In the genomic region with DNA sequence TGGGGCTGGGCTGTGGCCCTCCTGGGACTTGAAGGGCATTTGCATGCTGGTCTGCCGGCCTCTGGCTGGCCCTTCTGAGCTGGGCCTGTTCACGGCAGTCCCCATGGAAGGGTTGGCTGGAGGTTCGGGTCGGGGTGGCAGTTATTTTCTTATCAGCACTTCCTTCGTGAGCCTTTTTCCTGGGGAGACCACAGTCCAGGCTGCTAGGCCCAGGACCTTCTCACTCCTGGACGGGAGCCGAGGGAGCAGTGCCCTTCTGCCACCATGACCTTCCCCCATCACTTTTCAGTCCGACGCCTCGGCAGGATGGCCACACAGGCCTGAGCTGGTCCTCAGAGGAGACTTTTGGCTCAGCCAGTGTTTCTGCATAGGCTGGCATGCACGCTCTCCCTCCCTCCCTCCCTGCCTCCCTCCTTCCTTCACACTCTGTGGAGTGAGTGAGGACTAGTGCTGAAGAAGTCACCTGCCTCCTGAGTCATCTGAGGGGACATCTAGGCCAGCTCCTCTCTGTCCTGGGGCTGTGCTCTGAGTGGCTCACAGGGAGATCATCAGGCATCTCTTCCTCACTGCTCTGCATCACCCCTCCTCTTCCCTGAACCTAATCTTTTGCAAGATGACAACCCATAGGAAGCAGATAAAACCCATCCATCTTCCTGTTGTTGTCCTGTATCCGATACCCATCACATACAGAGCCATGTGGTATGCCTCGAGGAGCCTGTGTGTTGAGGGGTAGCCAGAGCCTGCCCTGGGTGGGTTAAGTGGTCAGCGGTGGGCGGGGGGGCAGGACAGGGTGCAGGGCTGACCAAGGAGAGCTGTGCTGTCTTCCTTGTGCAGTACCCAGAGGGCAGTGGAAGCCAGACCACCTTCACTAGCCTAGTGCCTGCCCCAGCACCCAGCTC, we compare ENCODE assay signal across 1 cellular context.
TF ChIP-seq lines count a peak whose summit lies in the region.

No MANE protein-coding gene starts in this region.

TF ChIP-seq in SK-N-SH, 30 proteins besides CTCF, POLR2A, EP300 and RAD21 (continued from another document):
- TF ChIP-seq TAF1 (IDR thresholded peaks at IDR 0.05; ENCODE audit: borderline replicate concordance, low read depth, low read length) (no peak), MXI1 (IDR thresholded peaks at IDR 0.05; ENCODE audit: low read depth, low read length) (peak; percentile 82), FOSL2 (IDR thresholded peaks at IDR 0.05; ENCODE audit: borderline replicate concordance, low read depth) (no peak), RCOR1 (IDR thresholded peaks at IDR 0.05; ENCODE audit: low read length) (peak; percentile 93), RXRA (IDR thresholded peaks at IDR 0.05; ENCODE audit: borderline replicate concordance, low read depth) (no peak), SMC3 (IDR thresholded peaks at IDR 0.05; ENCODE audit: low read depth, low read length) (peak; percentile 29; the same call in 1 of the 2 replicates), TCF12 (IDR thresholded peaks at IDR 0.05) (peak; percentile 54), TEAD4 (IDR thresholded peaks at IDR 0.05; ENCODE audit: borderline replicate concordance, insufficient read depth) (no peak), GATA2 (CRISPR knock-in tag; IDR thresholded peaks at IDR 0.05) (peak; percentile 99), GABPA (IDR thresholded peaks at IDR 0.05; ENCODE audit: low read depth) (no peak), FOXJ3 (CRISPR knock-in tag; IDR thresholded peaks at IDR 0.05) (peak; percentile 99)
- TF ChIP-seq, protein P1, sequence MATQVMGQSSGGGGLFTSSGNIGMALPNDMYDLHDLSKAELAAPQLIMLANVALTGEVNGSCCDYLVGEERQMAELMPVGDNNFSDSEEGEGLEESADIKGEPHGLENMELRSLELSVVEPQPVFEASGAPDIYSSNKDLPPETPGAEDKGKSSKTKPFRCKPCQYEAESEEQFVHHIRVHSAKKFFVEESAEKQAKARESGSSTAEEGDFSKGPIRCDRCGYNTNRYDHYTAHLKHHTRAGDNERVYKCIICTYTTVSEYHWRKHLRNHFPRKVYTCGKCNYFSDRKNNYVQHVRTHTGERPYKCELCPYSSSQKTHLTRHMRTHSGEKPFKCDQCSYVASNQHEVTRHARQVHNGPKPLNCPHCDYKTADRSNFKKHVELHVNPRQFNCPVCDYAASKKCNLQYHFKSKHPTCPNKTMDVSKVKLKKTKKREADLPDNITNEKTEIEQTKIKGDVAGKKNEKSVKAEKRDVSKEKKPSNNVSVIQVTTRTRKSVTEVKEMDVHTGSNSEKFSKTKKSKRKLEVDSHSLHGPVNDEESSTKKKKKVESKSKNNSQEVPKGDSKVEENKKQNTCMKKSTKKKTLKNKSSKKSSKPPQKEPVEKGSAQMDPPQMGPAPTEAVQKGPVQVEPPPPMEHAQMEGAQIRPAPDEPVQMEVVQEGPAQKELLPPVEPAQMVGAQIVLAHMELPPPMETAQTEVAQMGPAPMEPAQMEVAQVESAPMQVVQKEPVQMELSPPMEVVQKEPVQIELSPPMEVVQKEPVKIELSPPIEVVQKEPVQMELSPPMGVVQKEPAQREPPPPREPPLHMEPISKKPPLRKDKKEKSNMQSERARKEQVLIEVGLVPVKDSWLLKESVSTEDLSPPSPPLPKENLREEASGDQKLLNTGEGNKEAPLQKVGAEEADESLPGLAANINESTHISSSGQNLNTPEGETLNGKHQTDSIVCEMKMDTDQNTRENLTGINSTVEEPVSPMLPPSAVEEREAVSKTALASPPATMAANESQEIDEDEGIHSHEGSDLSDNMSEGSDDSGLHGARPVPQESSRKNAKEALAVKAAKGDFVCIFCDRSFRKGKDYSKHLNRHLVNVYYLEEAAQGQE (IDR thresholded peaks at IDR 0.05; ENCODE audit: low read depth, low read length): no peak
- TF ChIP-seq, protein P2, sequence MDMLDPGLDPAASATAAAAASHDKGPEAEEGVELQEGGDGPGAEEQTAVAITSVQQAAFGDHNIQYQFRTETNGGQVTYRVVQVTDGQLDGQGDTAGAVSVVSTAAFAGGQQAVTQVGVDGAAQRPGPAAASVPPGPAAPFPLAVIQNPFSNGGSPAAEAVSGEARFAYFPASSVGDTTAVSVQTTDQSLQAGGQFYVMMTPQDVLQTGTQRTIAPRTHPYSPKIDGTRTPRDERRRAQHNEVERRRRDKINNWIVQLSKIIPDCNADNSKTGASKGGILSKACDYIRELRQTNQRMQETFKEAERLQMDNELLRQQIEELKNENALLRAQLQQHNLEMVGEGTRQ (IDR thresholded peaks at IDR 0.05; ENCODE audit: borderline replicate concordance, low read depth, low read length): no peak
